In the genomic region with DNA sequence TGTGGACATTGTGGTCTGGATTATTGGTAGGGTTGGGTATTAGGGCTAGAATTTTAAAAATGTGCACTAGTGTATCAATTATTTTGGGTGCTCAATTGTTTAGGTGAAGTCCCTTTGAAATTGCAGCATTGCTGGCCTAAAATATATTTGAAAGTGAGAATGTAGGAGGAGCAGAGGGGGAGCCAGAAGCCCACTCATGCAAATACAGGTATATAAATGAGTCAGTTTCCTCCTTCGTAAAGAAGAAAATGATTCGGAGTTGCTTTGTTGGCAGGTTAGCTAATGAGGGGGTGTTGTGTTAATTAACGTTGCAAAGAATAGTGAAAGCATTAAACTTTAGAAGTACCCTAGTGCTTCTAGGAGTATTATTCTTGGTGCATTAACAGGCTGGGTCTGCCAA, we compare ENCODE assay signal across 1 cellular context.
TF ChIP-seq lines count a peak whose summit lies in the region.

No MANE protein-coding gene starts in this region.

TF ChIP-seq in GM12878, 131 proteins besides CTCF, POLR2A, EP300 and RAD21 (continued from another document):
- TF ChIP-seq NFXL1 (IDR thresholded peaks at IDR 0.05; ENCODE audit: borderline replicate concordance) (no peak), CREB1 (IDR thresholded peaks at IDR 0.05; ENCODE audit: low read depth) (peak; percentile 58; the same call in 1 of the 2 replicates), SP1 (IDR thresholded peaks at IDR 0.05; ENCODE audit: low read depth, low read length) (peak; percentile 51), RB1 (IDR thresholded peaks at IDR 0.05; ENCODE audit: borderline replicate concordance) (no peak), SUZ12 (IDR thresholded peaks at IDR 0.05; ENCODE audit: unreplicated experiment) (no peak), BACH1 (IDR thresholded peaks at IDR 0.05; ENCODE audit: borderline replicate concordance) (peak; percentile 90; the same call in 1 of the 2 replicates), CHD2 (IDR thresholded peaks at IDR 0.05; ENCODE audit: borderline replicate concordance, low read depth, low read length) (peak; percentile 66), JUND (IDR thresholded peaks at IDR 0.05; ENCODE audit: low read depth, low read length) (peak; percentile 95), PAX5 (IDR thresholded peaks at IDR 0.05; ENCODE audit: borderline replicate concordance, low read depth, low read length) (peak; percentile 55; the same call in 1 of the 2 replicates), ESRRA (IDR thresholded peaks at IDR 0.05; ENCODE audit: low read length) (peak; percentile 37; the same call in 1 of the 2 replicates), IKZF1 (conservative IDR thresholded peaks at IDR 0.05) (peak; percentile 64), FOXM1 (IDR thresholded peaks at IDR 0.05; ENCODE audit: low read depth, low read length) (peak; percentile 76; the same call in 1 of the 2 replicates), MXI1 (IDR thresholded peaks at IDR 0.05; ENCODE audit: low read depth, low read length) (0 out of 2 replicates have a peak, but pooled peaks have one; percentile 48), IRF4 (IDR thresholded peaks at IDR 0.05; ENCODE audit: low read depth, low read length) (peak; percentile 93), RUNX3 (IDR thresholded peaks at IDR 0.05; ENCODE audit: low read length) (peak; percentile 64), TBL1XR1 (IDR thresholded peaks at IDR 0.05; ENCODE audit: low read depth, low read length) (peak; percentile 94), CHD1 (IDR thresholded peaks at IDR 0.05; ENCODE audit: low read depth, low read length) (no peak), CEBPB (IDR thresholded peaks at IDR 0.05; ENCODE audit: borderline replicate concordance in 1 of 2, low read depth in 2 of 2, low read length in 2 of 2) (0 out of 4 replicates have a peak, but pooled peaks of 1 of the 2 experiments have one; percentile 65), PML (IDR thresholded peaks at IDR 0.05; ENCODE audit: low read length) (0 out of 2 replicates have a peak, but pooled peaks have one; percentile 30), ZNF622 (IDR thresholded peaks at IDR 0.05) (no peak), POLR2AphosphoS5 (IDR thresholded peaks at IDR 0.05; ENCODE audit: low read length) (no peak), BHLHE40 (IDR thresholded peaks at IDR 0.05; ENCODE audit: borderline replicate concordance in 1 of 2, low read depth in 2 of 2, low read length in 1 of 2) (peak; percentile 78 to 87; a peak in 3 of 4 replicates), ZBED1 (IDR thresholded peaks at IDR 0.05; ENCODE audit: borderline replicate concordance) (peak; percentile 70; the same call in 1 of the 2 replicates), BMI1 (IDR thresholded peaks at IDR 0.05; ENCODE audit: borderline replicate concordance) (peak; percentile 80; the same call in 1 of the 2 replicates), EGR1 (IDR thresholded peaks at IDR 0.05; ENCODE audit: borderline replicate concordance in 1 of 2, low read depth in 2 of 2, low read length in 2 of 2) (peak in 1 of 2 experiments; percentile 33; a peak in 1 of 3 replicates), ZNF384 (IDR thresholded peaks at IDR 0.05; ENCODE audit: borderline replicate concordance, low read depth, low read length) (no peak), TCF12 (IDR thresholded peaks at IDR 0.05; ENCODE audit: low read depth, low read length) (0 out of 2 replicates have a peak, but pooled peaks have one; percentile 22), BCL11A (IDR thresholded peaks at IDR 0.05; ENCODE audit: low read depth, low read length) (peak; percentile 94), CREM (IDR thresholded peaks at IDR 0.05; ENCODE audit: low read depth) (peak; percentile 71), GABPA (IDR thresholded peaks at IDR 0.05; ENCODE audit: low read depth) (0 out of 2 replicates have a peak, but pooled peaks have one; percentile 56), NBN (IDR thresholded peaks at IDR 0.05) (peak; percentile 82; the same call in 1 of the 2 replicates), JUNB (IDR thresholded peaks at IDR 0.05) (peak; percentile 95), NFIC (IDR thresholded peaks at IDR 0.05; ENCODE audit: low read depth, low read length) (peak; percentile 84), NR2F1 (conservative IDR thresholded peaks at IDR 0.05) (0 out of 2 replicates have a peak, but pooled peaks have one; percentile 25), ZNF217 (IDR thresholded peaks at IDR 0.05) (0 out of 2 replicates have a peak, but pooled peaks have one; percentile 40), DPF2 (IDR thresholded peaks at IDR 0.05) (peak; percentile 93; the same call in 1 of the 2 replicates), POU2F2 (IDR thresholded peaks at IDR 0.05; ENCODE audit: borderline replicate concordance, low read depth, low read length) (peak; percentile 99)
- TF ChIP-seq, protein P1, sequence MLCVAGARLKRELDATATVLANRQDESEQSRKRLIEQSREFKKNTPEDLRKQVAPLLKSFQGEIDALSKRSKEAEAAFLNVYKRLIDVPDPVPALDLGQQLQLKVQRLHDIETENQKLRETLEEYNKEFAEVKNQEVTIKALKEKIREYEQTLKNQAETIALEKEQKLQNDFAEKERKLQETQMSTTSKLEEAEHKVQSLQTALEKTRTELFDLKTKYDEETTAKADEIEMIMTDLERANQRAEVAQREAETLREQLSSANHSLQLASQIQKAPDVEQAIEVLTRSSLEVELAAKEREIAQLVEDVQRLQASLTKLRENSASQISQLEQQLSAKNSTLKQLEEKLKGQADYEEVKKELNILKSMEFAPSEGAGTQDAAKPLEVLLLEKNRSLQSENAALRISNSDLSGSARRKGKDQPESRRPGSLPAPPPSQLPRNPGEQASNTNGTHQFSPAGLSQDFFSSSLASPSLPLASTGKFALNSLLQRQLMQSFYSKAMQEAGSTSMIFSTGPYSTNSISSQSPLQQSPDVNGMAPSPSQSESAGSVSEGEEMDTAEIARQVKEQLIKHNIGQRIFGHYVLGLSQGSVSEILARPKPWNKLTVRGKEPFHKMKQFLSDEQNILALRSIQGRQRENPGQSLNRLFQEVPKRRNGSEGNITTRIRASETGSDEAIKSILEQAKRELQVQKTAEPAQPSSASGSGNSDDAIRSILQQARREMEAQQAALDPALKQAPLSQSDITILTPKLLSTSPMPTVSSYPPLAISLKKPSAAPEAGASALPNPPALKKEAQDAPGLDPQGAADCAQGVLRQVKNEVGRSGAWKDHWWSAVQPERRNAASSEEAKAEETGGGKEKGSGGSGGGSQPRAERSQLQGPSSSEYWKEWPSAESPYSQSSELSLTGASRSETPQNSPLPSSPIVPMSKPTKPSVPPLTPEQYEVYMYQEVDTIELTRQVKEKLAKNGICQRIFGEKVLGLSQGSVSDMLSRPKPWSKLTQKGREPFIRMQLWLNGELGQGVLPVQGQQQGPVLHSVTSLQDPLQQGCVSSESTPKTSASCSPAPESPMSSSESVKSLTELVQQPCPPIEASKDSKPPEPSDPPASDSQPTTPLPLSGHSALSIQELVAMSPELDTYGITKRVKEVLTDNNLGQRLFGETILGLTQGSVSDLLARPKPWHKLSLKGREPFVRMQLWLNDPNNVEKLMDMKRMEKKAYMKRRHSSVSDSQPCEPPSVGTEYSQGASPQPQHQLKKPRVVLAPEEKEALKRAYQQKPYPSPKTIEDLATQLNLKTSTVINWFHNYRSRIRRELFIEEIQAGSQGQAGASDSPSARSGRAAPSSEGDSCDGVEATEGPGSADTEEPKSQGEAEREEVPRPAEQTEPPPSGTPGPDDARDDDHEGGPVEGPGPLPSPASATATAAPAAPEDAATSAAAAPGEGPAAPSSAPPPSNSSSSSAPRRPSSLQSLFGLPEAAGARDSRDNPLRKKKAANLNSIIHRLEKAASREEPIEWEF (IDR thresholded peaks at IDR 0.05; ENCODE audit: insufficient replicate concordance, low read depth, low read length): peak; percentile 82
- TF ChIP-seq, protein P2, sequence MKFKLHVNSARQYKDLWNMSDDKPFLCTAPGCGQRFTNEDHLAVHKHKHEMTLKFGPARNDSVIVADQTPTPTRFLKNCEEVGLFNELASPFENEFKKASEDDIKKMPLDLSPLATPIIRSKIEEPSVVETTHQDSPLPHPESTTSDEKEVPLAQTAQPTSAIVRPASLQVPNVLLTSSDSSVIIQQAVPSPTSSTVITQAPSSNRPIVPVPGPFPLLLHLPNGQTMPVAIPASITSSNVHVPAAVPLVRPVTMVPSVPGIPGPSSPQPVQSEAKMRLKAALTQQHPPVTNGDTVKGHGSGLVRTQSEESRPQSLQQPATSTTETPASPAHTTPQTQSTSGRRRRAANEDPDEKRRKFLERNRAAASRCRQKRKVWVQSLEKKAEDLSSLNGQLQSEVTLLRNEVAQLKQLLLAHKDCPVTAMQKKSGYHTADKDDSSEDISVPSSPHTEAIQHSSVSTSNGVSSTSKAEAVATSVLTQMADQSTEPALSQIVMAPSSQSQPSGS (IDR thresholded peaks at IDR 0.05; ENCODE audit: low read length): peak; percentile 81
- TF ChIP-seq, protein P3, sequence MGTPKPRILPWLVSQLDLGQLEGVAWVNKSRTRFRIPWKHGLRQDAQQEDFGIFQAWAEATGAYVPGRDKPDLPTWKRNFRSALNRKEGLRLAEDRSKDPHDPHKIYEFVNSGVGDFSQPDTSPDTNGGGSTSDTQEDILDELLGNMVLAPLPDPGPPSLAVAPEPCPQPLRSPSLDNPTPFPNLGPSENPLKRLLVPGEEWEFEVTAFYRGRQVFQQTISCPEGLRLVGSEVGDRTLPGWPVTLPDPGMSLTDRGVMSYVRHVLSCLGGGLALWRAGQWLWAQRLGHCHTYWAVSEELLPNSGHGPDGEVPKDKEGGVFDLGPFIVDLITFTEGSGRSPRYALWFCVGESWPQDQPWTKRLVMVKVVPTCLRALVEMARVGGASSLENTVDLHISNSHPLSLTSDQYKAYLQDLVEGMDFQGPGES (IDR thresholded peaks at IDR 0.05): no peak
